Comparison of ENCODE assay signal across 14 cellular contexts in the genomic region with DNA sequence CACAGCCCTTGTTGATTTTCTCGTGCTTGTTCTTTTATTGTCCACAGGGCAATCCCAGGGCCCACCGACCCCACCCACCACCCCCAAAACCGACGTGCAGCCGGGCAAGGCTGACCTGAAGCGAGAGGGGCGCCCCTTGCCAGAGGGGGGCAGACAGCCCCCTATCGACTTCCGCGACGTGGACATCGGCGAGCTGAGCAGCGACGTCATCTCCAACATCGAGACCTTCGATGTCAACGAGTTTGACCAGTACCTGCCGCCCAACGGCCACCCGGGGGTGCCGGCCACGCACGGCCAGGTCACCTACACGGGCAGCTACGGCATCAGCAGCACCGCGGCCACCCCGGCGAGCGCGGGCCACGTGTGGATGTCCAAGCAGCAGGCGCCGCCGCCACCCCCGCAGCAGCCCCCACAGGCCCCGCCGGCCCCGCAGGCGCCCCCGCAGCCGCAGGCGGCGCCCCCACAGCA. TPM values are rescaled to one million over a fixed set of nuclear protein-coding genes. Genes with fewer than 3 reads are reported as not detected.
A peak's percentile ranks its signal among the peaks of the same experiment; 100 is the strongest.
DNase-seq lines count a peak whose midpoint lies in the region; ATAC-seq, FAIRE-seq and TF ChIP-seq lines count a peak whose summit lies in the region.
"Had no signal": no experiment of that assay in that cellular context is flagged by ENCODE, and none has a peak within 500 bp of the region (broad histone marks: within the 10 kb centered on the region; RNA-seq: fewer than 3 reads in every experiment).

No MANE protein-coding gene starts in this region.

- H3K36me3 ChIP-seq in ES-I3 (ENCODE audit: insufficient read depth, low read length) (no peaks in the 10 kb centered on the region), adipocyte (ENCODE audit: control insufficient read depth, insufficient read depth, low read length, severe bottlenecking) (peaks cover 8% of the 10 kb centered on the region), pancreas (peaks cover 0 to 19% (median 6%) of the 10 kb centered on the region in 3 donors)
- H3K36me3 ChIP-seq: spleen had no signal

- peaks cover 4% of the 10 kb centered on the region for H3K36me3 Mint-ChIP-seq in glutamatergic neuron (ENCODE audit: unreplicated experiment)
- no peaks in the 10 kb centered on the region for H3K36me3 Mint-ChIP-seq in effector memory CD8-positive, alpha-beta T cell (ENCODE audit: insufficient read depth)

- DNase-seq in adipocyte (ENCODE audit: low read depth), result no peak
- peak; percentile 28 for DNase-seq in glutamatergic neuron
- peak in 3 of 6 donors; percentile 31 to 70 (median 46) for DNase-seq in pancreas
- DNase-seq in effector memory CD8-positive, alpha-beta T cell, result no peak
- DNase-seq in HTR-8/SVneo (ENCODE audit: insufficient read length, low spot score), result no peak
- DNase-seq in HT-29 (ENCODE audit: low spot score), result no peak
- DNase-seq: activated CD4-positive, CD25-positive, alpha-beta regulatory T cell; activated gamma-delta T cell treated with Interleukin-2 at 50 U/mL for 16 hours; OCI-M1; spleen had no signal

- H3K27me3 Mint-ChIP-seq in glutamatergic neuron (ENCODE audit: unreplicated experiment), result peaks cover 18% of the 10 kb centered on the region
- H3K27me3 Mint-ChIP-seq in effector memory CD8-positive, alpha-beta T cell, result peaks cover 55 to 63% of the 10 kb centered on the region in 2 donors

- H3K27ac ChIP-seq in pancreas, result peak overlapping the region in 2 of 4 donors; percentile 94 to 95
- H3K27ac ChIP-seq: C4-2B, spleen had no signal

- H3K9me3 Mint-ChIP-seq in glutamatergic neuron (ENCODE audit: unreplicated experiment), result peaks cover 8% of the 10 kb centered on the region
- H3K9me3 Mint-ChIP-seq in effector memory CD8-positive, alpha-beta T cell, result peaks cover 4 to 8% of the 10 kb centered on the region in 2 donors
- H3K9me3 Mint-ChIP-seq: stimulated activated naive CD8-positive, alpha-beta T cell treated with anti-CD3 and anti-CD28 coated beads, Interleukin-15, Interleukin-2, amounts not matched to agents 100 ng/mL and 50 ng/mL, for 24 hours had no signal

- H3K9me3 ChIP-seq in ES-I3 (ENCODE audit: control insufficient read depth, insufficient read depth, low read length) (no peaks in the 10 kb centered on the region), adipocyte (ENCODE audit: control insufficient read depth, low read length) (no peaks in the 10 kb centered on the region), pancreas (no peaks in the 10 kb centered on the region)
- H3K9me3 ChIP-seq: spleen had no signal

- H3K27me3 ChIP-seq in adipocyte (replicated peaks; ENCODE audit: control insufficient read depth, insufficient read depth, low read length), result no peaks in the 10 kb centered on the region
- no peaks in the 10 kb centered on the region for H3K27me3 ChIP-seq in pancreas

- H3K4me1 Mint-ChIP-seq in glutamatergic neuron (ENCODE audit: low read depth, unreplicated experiment), result peaks cover 27% of the 10 kb centered on the region
- peaks cover 0 to 4% of the 10 kb centered on the region in 2 donors for H3K4me1 Mint-ChIP-seq in effector memory CD8-positive, alpha-beta T cell (ENCODE audit: low read depth in 2 of 2)

- H3K4me3 ChIP-seq in adipocyte (ENCODE audit: low read length), result peak overlapping the region; percentile 92
- peak overlapping the region; percentile 40 to 92 (median 68) for H3K4me3 ChIP-seq in pancreas

- TF ChIP-seq CTCF in glutamatergic neuron (IDR thresholded peaks at IDR 0.05; ENCODE audit: partially characterized antibody, unreplicated experiment) (no peak), pancreas (IDR thresholded peaks at IDR 0.05) (no peak)

- ATAC-seq in pancreas (no peak), GM19328 (IDR thresholded peaks at IDR 0.05; ENCODE audit: unreplicated experiment) (no peak)
- no peak for ATAC-seq in effector memory CD8-positive, alpha-beta T cell (replicated peaks)

- H3K27ac Mint-ChIP-seq in glutamatergic neuron (ENCODE audit: unreplicated experiment), result no peak overlapping the region
- no peak overlapping the region for H3K27ac Mint-ChIP-seq in effector memory CD8-positive, alpha-beta T cell
- H3K27ac Mint-ChIP-seq: stimulated activated naive CD8-positive, alpha-beta T cell treated with anti-CD3 and anti-CD28 coated beads, Interleukin-15, Interleukin-2, amounts not matched to agents 100 ng/mL and 50 ng/mL, for 24 hours had no signal

- H3K4me3 Mint-ChIP-seq in glutamatergic neuron (ENCODE audit: unreplicated experiment), result peak overlapping the region; percentile 85
- no peak overlapping the region for H3K4me3 Mint-ChIP-seq in effector memory CD8-positive, alpha-beta T cell
- H3K4me3 Mint-ChIP-seq: stimulated activated naive CD8-positive, alpha-beta T cell treated with anti-CD3 and anti-CD28 coated beads, Interleukin-15, Interleukin-2, amounts not matched to agents 100 ng/mL and 50 ng/mL, for 24 hours had no signal

- peaks cover 35% of the 10 kb centered on the region for H3K4me1 ChIP-seq in ES-I3 (ENCODE audit: insufficient read depth, low read length)
- H3K4me1 ChIP-seq in adipocyte (ENCODE audit: control insufficient read depth, insufficient read depth, low read length), result peaks cover 36% of the 10 kb centered on the region
- peaks cover 0 to 31% (median 25%) of the 10 kb centered on the region in 3 donors for H3K4me1 ChIP-seq in pancreas

- intact Hi-C loops in pancreas (cut with DNase I), result loop anchor here in 2 of 3 donors (10.0 kb wide), 2 partner anchors 301 to 411 kb away; no protein-coding TSS in a partner anchor

- 53 to 56% methylated on average over 44 to 45 of the region's 45 CpGs for WGBS in pancreas, 2 donors

- H3K9ac ChIP-seq in ES-I3 (ENCODE audit: low read depth, low read length) (peak overlapping the region; percentile 84; the same call in 1 of the 2 replicates), adipocyte (ENCODE audit: low read length) (peak overlapping the region; percentile 90)

- FAIRE-seq in pancreas (lab: Jason Lieb, UNC), result no peak
- no peak for FAIRE-seq in HTR-8/SVneo (lab: Jason Lieb, UNC)

RNA-seq across cellular contexts. Expression of gene SOX9, which starts 2.7 kb away (rescaled TPM):
- 1.6 TPM for total RNA-seq in glutamatergic neuron (ENCODE audit: unreplicated experiment)
- 10 to 100 TPM; 22.7 to 76.1 (median 34.2) TPM for total RNA-seq in pancreas
- 10 to 100 TPM; 26.0 to 31.9 TPM for polyA plus RNA-seq in pancreas
- total RNA-seq in HT-29 (2014; rRNA removed; shearing (Covaris generic)), result 66.6 and 82.5 TPM in 2 replicates
